Comparison of ENCODE assay signal across 7 cellular contexts in genomic region chr12:117707861-117708260, GRCh38.
"Had no signal": no experiment of that assay in that cellular context is flagged by ENCODE, and none has a peak within 500 bp of the region (broad histone marks: within the 10 kb centered on the region; RNA-seq: fewer than 3 reads in every experiment).

No MANE protein-coding gene starts in this region.

- ATAC-seq: HepG2 had no signal

- FAIRE-seq: HepG2, HTR-8/SVneo had no signal

- H3K4me2 ChIP-seq: KMS-11 had no signal

- H3K27ac ChIP-seq: HL-60, KMS-11 had no signal

- H3K9ac ChIP-seq: KMS-11 had no signal

- DNase-seq: IMR-90, KBM-7, KG1 had no signal
